ENCODE assay signal across 25 cellular contexts in the genomic region with DNA sequence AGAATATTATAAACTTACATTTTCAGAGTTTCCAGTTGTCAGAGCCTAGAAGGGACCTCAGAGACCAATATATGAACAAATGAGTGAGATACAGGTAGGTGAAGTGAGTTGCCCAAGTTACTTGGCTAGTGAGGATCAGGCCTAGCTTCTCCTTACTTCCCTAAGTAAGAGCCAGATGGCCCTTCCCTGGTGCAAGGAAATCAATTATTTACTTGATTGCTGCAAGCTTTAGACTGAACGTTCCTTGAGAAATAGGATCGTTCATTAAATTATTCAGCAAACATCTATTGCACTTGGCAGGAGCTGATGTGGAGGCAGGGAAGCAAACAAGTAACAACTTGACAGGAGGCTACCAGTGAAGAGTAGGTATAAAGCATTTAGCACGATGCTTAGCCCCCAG.
"Had no signal": no experiment of that assay in that cellular context is flagged by ENCODE, and none has a peak within 500 bp of the region (broad histone marks: within the 10 kb centered on the region; RNA-seq: fewer than 3 reads in every experiment).

No MANE protein-coding gene starts in this region.

- H3K27me3 ChIP-seq: adrenal gland, SJCRH30 had no signal

- H3K4me1 ChIP-seq: adrenal gland, SJCRH30 had no signal

- H3K27ac ChIP-seq: adrenal gland, SJCRH30 had no signal

- H3K4me3 ChIP-seq: adrenal gland, SJCRH30 had no signal

- ATAC-seq: activated CD8-positive, alpha-beta T cell treated with anti-CD3 and anti-CD28 coated beads, Interleukin-2, amount 10 ng/mL, durations not matched to agents 7 days and 5 days; Panc1; Right ventricle myocardium inferior; WTC11 had no signal

- H3K9me3 ChIP-seq: adrenal gland, SJCRH30, SK-N-SH had no signal

- H3K36me3 ChIP-seq: adrenal gland, SJCRH30 had no signal

- H3K9ac ChIP-seq: SK-N-SH had no signal

- DNase-seq: activated CD4-positive, alpha-beta T cell treated with anti-CD3 and anti-CD28 coated beads for 48 hours; activated CD4-positive, alpha-beta T cell treated with anti-CD3 and anti-CD28 coated beads, Interleukin-2, amount 50 U/mL, for 4 hours; activated CD4-positive, CD25-positive, alpha-beta regulatory T cell treated with anti-CD3 and anti-CD28 coated beads, Interleukin-2, amount 50 U/mL, for 72 hours; activated CD8-positive, alpha-beta memory T cell treated with anti-CD3 and anti-CD28 coated beads, Interleukin-2, amount 50 U/mL, for 48 hours; activated CD8-positive, alpha-beta T cell treated with anti-CD3 and anti-CD28 coated beads, Interleukin-2, amount 10 ng/mL, durations not matched to agents 7 days and 5 days; activated naive CD4-positive, alpha-beta T cell treated with anti-CD3 and anti-CD28 coated beads, Interleukin-2, amount 50 U/mL, for 16 hours; activated naive CD8-positive, alpha-beta T cell treated with anti-CD3 and anti-CD28 coated beads, Interleukin-2, amount 10 ng/mL, durations not matched to agents 7 days and 5 days; activated T-cell treated with anti-CD3 and anti-CD28 coated beads, Interleukin-2, amount 50 U/mL, for 1 hour; adrenal gland; aorta; NCI-H1105 treated with DMSO at 0.1 percent for 48 hours; NCI-H1436 treated with DMSO at 0.1 percent for 48 hours; NCI-H187; NCI-H2081; NCI-H510A treated with DMSO at 0.1 percent for 48 hours; NCI-H69; NK-92 treated with Interleukin-12 subunit alpha and Interleukin-12 subunit beta, amount 100 ng/mL, for 24 hours; OCI-M1; RPMI8226; SJCRH30; SK-N-SH; T-helper 1 cell had no signal
